ENCODE assay signal across 17 cellular contexts in the genomic region with DNA sequence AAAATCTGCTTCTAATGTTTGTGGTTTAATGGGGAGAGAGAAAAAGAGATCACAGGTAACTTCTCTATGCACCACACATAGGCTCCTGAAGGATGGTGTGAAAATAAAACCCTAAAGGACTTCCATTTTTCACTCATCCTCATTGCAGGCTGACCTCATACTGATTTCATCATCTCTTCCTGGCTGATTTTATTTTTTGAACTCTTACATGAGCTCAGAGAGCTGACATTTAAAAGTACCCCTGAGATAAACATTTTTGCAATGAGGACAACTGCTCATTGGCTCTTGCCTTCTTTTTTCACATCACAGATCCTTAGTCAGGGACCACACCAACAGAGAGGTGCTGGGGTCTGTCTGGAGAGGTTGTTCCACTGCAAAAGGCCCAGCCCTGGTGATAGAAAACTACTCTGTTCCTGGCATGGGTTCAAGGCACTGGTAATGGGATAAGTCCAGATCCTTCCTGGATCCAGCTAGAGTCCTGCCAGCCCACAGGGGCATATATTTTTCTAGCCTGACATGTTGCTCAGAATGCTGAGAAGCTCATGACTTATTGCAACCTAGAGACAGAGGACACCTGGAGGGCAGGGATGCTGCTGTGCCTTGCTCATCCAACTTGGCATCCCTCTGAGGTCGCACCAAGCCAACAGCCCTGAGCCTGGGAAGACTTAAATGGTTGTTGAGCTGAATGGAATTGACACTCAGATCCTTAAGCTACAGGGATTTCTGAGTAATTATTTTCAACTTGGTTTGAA.
DNase-seq lines count a peak whose midpoint lies in the region; ATAC-seq and TF ChIP-seq lines count a peak whose summit lies in the region.
"Had no signal": no experiment of that assay in that cellular context is flagged by ENCODE, and none has a peak within 500 bp of the region (broad histone marks: within the 10 kb centered on the region; RNA-seq: fewer than 3 reads in every experiment).

No MANE protein-coding gene starts in this region.

- DNase-seq in AG10803 (ENCODE audit: low read depth) (peak; percentile 10), H4 (ENCODE audit: low spot score) (peak; percentile 21), omental fat pad (ENCODE audit: low spot score) (no peak), NCI-H146 (lab: John Stamatoyannopoulos, UW) (no peak), OCI-LY7 (ENCODE audit: low spot score) (no peak)
- DNase-seq in activated naive CD8-positive, alpha-beta T cell treated with anti-CD3 and anti-CD28 coated beads, Interleukin-2, amount 50 U/mL, for 24 hours = no peak
- DNase-seq: activated CD4-positive, alpha-beta T cell treated with anti-CD3 and anti-CD28 coated beads for 1 hour; activated gamma-delta T cell; DND-41; occipital lobe; stimulated activated CD4-positive, alpha-beta T cell treated with anti-CD3 and anti-CD28 coated beads, Interleukin-15, amount 100 ng/mL, for 24 hours; transverse colon had no signal

- H3K4me1 Mint-ChIP-seq in activated naive CD8-positive, alpha-beta T cell treated with anti-CD3 and anti-CD28 coated beads, Interleukin-2, amount 50 U/mL, for 24 hours = peaks cover 34% of the 10 kb centered on the region

- no peak overlapping the region for H2AFZ ChIP-seq in OCI-LY7 (ENCODE audit: low read length)

- CTCF ChIA-PET in OCI-LY7 (lab: Charles Lee; ENCODE audit: unreplicated experiment) = no interaction called here

- H3K27me3 Mint-ChIP-seq in activated naive CD8-positive, alpha-beta T cell treated with anti-CD3 and anti-CD28 coated beads, Interleukin-2, amount 50 U/mL, for 24 hours = no peaks in the 10 kb centered on the region
- H3K27me3 Mint-ChIP-seq: B cell had no signal

- H3K27ac Mint-ChIP-seq in activated naive CD8-positive, alpha-beta T cell treated with anti-CD3 and anti-CD28 coated beads, Interleukin-2, amount 50 U/mL, for 24 hours = peak overlapping the region; percentile 36
- H3K27ac Mint-ChIP-seq: B cell had no signal

- H3K4me2 ChIP-seq in OCI-LY7 (ENCODE audit: low read length) = no peak overlapping the region
- H3K4me2 ChIP-seq: KMS-11 had no signal

- no peaks in the 10 kb centered on the region for H3K9me3 Mint-ChIP-seq in activated naive CD8-positive, alpha-beta T cell treated with anti-CD3 and anti-CD28 coated beads, Interleukin-2, amount 50 U/mL, for 24 hours

- intact Hi-C loops in OCI-LY7 (cut with micrococcal nuclease; ENCODE audit: unreplicated experiment) = no loop called here

- no peaks in the 10 kb centered on the region for H3K4me1 ChIP-seq in OCI-LY7 (ENCODE audit: insufficient read depth, low read length, poor library complexity, severe bottlenecking)
- H3K4me1 ChIP-seq: right atrium auricular region, transverse colon had no signal

- no peak overlapping the region for H3K4me3 Mint-ChIP-seq in activated naive CD8-positive, alpha-beta T cell treated with anti-CD3 and anti-CD28 coated beads, Interleukin-2, amount 50 U/mL, for 24 hours
- H3K4me3 Mint-ChIP-seq: B cell had no signal

- BruUV-seq in OCI-LY7 (replicated peaks; lab: Mats Ljungman, UMichigan) = no TSS peak

- no peaks in the 10 kb centered on the region for H3K36me3 Mint-ChIP-seq in activated naive CD8-positive, alpha-beta T cell treated with anti-CD3 and anti-CD28 coated beads, Interleukin-2, amount 50 U/mL, for 24 hours (ENCODE audit: low read depth)

- H3K9me2 ChIP-seq in OCI-LY7 (ENCODE audit: insufficient read depth, low read length) = no peaks in the 10 kb centered on the region

- no peaks in the 10 kb centered on the region for H4K20me1 ChIP-seq in OCI-LY7 (ENCODE audit: insufficient read depth, low read length)

- ATAC-seq in activated naive CD8-positive, alpha-beta T cell treated with anti-CD3 and anti-CD28 coated beads, Interleukin-2, amount 50 U/mL, for 24 hours = peak; percentile 46
- ATAC-seq in omental fat pad (ENCODE audit: low FRiP score) (peak; percentile 19), HG03135 (IDR thresholded peaks at IDR 0.05; ENCODE audit: unreplicated experiment) (no peak), GM21619 (IDR thresholded peaks at IDR 0.05; ENCODE audit: unreplicated experiment) (no peak)

- TF ChIP-seq CTCF in AG10803 (conservative IDR thresholded peaks at IDR 0.05; ENCODE audit: low read length) = no peak
- no peak for TF ChIP-seq CTCF in omental fat pad (IDR thresholded peaks at IDR 0.05)
- TF ChIP-seq CTCF in OCI-LY7 (conservative IDR thresholded peaks at IDR 0.05; ENCODE audit: low read length) = no peak

- H3K36me3 ChIP-seq in OCI-LY7 (ENCODE audit: insufficient read depth, low read length) = no peaks in the 10 kb centered on the region
- H3K36me3 ChIP-seq: right atrium auricular region, transverse colon had no signal

- H3K27ac ChIP-seq in OCI-LY7 (ENCODE audit: low read depth, low read length, poor library complexity, severe bottlenecking) = no peak overlapping the region
- H3K27ac ChIP-seq: KMS-11, right atrium auricular region, transverse colon had no signal

- H3K9me3 ChIP-seq in OCI-LY7 (ENCODE audit: low read length) = no peaks in the 10 kb centered on the region
- H3K9me3 ChIP-seq: right atrium auricular region, transverse colon had no signal

- H3K4me3 ChIP-seq in AG10803 (ENCODE audit: low read length) = no peak overlapping the region
- H3K4me3 ChIP-seq in OCI-LY7 (ENCODE audit: low read depth, low read length, poor library complexity, severe bottlenecking) = no peak overlapping the region
- H3K4me3 ChIP-seq: right atrium auricular region, transverse colon had no signal

- POLR2A ChIA-PET in OCI-LY7 (lab: Charles Lee) = interaction anchor here (0.6 kb wide), 2 partner anchors 108 to 129 kb away, joined by 3 read pairs; no protein-coding TSS in a partner anchor

- H3K79me2 ChIP-seq in OCI-LY7 (ENCODE audit: insufficient read depth, low read depth, low read length) = no peaks in the 10 kb centered on the region

Comparison
In these comparisons a context has a peak if more than half of its experiments do, and no peak if none do; other contexts are left out.
1. DNase-seq: peak in AG10803 (single experiment) and H4 (single experiment); none in activated naive CD8-positive, alpha-beta T cell treated with anti-CD3 and anti-CD28 coated beads, Interleukin-2, amount 50 U/mL, for 24 hours (single experiment), omental fat pad (single experiment), NCI-H146 (single experiment) and OCI-LY7 (single experiment).
2. ATAC-seq: peak in activated naive CD8-positive, alpha-beta T cell treated with anti-CD3 and anti-CD28 coated beads, Interleukin-2, amount 50 U/mL, for 24 hours (single experiment) and omental fat pad (single experiment); none in HG03135 (single experiment) and GM21619 (single experiment).